2 cellular contexts compared by ENCODE assay signal in genomic region chr5:73917433-73917832, GRCh38.
TF ChIP-seq lines count a peak whose summit lies in the region.

No MANE protein-coding gene starts in this region.

TF ChIP-seq in liver, 16 proteins besides CTCF, POLR2A, EP300 and RAD21:
- TF ChIP-seq ZBTB33 (IDR thresholded peaks at IDR 0.05) (no peak), ATF3 (IDR thresholded peaks at IDR 0.05) (no peak), RXRA (IDR thresholded peaks at IDR 0.05) (peak; percentile 35 to 72), SP1 (IDR thresholded peaks at IDR 0.05) (peak; percentile 19), GABPA (IDR thresholded peaks at IDR 0.05 in 1 of 2, conservative IDR thresholded peaks at IDR 0.05 in 1 of 2) (no peak), FOXA1 (IDR thresholded peaks at IDR 0.05) (no peak), HNF4A (conservative IDR thresholded peaks at IDR 0.05) (peak in 1 of 2 donors; percentile 45), FOXA2 (IDR thresholded peaks at IDR 0.05) (no peak), TAF1 (conservative IDR thresholded peaks at IDR 0.05) (no peak), JUND (IDR thresholded peaks at IDR 0.05) (no peak), EGR1 (IDR thresholded peaks at IDR 0.05; ENCODE audit: low read depth in 2 of 2) (peak in 1 of 2 donors; percentile 38), YY1 (IDR thresholded peaks at IDR 0.05) (peak; percentile 19), HNF4G (IDR thresholded peaks at IDR 0.05) (no peak), NR2F2 (IDR thresholded peaks at IDR 0.05) (no peak)
- TF ChIP-seq, protein P1, sequence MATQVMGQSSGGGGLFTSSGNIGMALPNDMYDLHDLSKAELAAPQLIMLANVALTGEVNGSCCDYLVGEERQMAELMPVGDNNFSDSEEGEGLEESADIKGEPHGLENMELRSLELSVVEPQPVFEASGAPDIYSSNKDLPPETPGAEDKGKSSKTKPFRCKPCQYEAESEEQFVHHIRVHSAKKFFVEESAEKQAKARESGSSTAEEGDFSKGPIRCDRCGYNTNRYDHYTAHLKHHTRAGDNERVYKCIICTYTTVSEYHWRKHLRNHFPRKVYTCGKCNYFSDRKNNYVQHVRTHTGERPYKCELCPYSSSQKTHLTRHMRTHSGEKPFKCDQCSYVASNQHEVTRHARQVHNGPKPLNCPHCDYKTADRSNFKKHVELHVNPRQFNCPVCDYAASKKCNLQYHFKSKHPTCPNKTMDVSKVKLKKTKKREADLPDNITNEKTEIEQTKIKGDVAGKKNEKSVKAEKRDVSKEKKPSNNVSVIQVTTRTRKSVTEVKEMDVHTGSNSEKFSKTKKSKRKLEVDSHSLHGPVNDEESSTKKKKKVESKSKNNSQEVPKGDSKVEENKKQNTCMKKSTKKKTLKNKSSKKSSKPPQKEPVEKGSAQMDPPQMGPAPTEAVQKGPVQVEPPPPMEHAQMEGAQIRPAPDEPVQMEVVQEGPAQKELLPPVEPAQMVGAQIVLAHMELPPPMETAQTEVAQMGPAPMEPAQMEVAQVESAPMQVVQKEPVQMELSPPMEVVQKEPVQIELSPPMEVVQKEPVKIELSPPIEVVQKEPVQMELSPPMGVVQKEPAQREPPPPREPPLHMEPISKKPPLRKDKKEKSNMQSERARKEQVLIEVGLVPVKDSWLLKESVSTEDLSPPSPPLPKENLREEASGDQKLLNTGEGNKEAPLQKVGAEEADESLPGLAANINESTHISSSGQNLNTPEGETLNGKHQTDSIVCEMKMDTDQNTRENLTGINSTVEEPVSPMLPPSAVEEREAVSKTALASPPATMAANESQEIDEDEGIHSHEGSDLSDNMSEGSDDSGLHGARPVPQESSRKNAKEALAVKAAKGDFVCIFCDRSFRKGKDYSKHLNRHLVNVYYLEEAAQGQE (IDR thresholded peaks at IDR 0.05): no peak
- TF ChIP-seq, protein P2, sequence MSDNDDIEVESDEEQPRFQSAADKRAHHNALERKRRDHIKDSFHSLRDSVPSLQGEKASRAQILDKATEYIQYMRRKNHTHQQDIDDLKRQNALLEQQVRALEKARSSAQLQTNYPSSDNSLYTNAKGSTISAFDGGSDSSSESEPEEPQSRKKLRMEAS (IDR thresholded peaks at IDR 0.05): peak; percentile 51

TF ChIP-seq in HepG2, 621 proteins besides CTCF, POLR2A, EP300 and RAD21 (continued from another document):
- TF ChIP-seq RERE (CRISPR knock-in tag; IDR thresholded peaks at IDR 0.05; ENCODE audit: low read depth): no peak
- no peak for TF ChIP-seq ERF (CRISPR knock-in tag; IDR thresholded peaks at IDR 0.05)
- TF ChIP-seq ZNF451 (CRISPR knock-in tag; IDR thresholded peaks at IDR 0.05): no peak
- no peak for TF ChIP-seq HMG20A (CRISPR knock-in tag; IDR thresholded peaks at IDR 0.05; ENCODE audit: borderline replicate concordance)
- TF ChIP-seq CBX5 (CRISPR knock-in tag; IDR thresholded peaks at IDR 0.05; ENCODE audit: borderline replicate concordance): no peak
- TF ChIP-seq ZKSCAN5 (CRISPR knock-in tag; IDR thresholded peaks at IDR 0.05): no peak
- no peak for TF ChIP-seq MED1 (CRISPR knock-in tag; IDR thresholded peaks at IDR 0.05)
- no peak for TF ChIP-seq TMF1 (CRISPR knock-in tag; IDR thresholded peaks at IDR 0.05; ENCODE audit: low read depth)
- TF ChIP-seq ZNF616 (CRISPR knock-in tag; IDR thresholded peaks at IDR 0.05; ENCODE audit: low read depth): no peak
- TF ChIP-seq, protein P3, sequence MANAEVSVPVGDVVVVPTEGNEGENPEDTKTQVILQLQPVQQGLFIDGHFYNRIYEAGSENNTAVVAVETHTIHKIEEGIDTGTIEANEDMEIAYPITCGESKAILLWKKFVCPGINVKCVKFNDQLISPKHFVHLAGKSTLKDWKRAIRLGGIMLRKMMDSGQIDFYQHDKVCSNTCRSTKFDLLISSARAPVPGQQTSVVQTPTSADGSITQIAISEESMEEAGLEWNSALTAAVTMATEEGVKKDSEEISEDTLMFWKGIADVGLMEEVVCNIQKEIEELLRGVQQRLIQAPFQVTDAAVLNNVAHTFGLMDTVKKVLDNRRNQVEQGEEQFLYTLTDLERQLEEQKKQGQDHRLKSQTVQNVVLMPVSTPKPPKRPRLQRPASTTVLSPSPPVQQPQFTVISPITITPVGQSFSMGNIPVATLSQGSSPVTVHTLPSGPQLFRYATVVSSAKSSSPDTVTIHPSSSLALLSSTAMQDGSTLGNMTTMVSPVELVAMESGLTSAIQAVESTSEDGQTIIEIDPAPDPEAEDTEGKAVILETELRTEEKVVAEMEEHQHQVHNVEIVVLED (CRISPR knock-in tag; IDR thresholded peaks at IDR 0.05; ENCODE audit: borderline replicate concordance): no peak
- TF ChIP-seq, protein P4, sequence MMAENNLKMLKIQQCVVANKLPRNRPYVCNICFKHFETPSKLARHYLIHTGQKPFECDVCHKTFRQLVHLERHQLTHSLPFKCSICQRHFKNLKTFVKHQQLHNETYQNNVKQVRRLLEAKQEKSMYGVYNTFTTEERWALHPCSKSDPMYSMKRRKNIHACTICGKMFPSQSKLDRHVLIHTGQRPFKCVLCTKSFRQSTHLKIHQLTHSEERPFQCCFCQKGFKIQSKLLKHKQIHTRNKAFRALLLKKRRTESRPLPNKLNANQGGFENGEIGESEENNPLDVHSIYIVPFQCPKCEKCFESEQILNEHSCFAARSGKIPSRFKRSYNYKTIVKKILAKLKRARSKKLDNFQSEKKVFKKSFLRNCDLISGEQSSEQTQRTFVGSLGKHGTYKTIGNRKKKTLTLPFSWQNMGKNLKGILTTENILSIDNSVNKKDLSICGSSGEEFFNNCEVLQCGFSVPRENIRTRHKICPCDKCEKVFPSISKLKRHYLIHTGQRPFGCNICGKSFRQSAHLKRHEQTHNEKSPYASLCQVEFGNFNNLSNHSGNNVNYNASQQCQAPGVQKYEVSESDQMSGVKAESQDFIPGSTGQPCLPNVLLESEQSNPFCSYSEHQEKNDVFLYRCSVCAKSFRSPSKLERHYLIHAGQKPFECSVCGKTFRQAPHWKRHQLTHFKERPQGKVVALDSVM (CRISPR knock-in tag; IDR thresholded peaks at IDR 0.05): no peak
- TF ChIP-seq, protein P5, sequence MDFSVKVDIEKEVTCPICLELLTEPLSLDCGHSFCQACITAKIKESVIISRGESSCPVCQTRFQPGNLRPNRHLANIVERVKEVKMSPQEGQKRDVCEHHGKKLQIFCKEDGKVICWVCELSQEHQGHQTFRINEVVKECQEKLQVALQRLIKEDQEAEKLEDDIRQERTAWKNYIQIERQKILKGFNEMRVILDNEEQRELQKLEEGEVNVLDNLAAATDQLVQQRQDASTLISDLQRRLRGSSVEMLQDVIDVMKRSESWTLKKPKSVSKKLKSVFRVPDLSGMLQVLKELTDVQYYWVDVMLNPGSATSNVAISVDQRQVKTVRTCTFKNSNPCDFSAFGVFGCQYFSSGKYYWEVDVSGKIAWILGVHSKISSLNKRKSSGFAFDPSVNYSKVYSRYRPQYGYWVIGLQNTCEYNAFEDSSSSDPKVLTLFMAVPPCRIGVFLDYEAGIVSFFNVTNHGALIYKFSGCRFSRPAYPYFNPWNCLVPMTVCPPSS (IDR thresholded peaks at IDR 0.05): no peak
- TF ChIP-seq, protein P6, sequence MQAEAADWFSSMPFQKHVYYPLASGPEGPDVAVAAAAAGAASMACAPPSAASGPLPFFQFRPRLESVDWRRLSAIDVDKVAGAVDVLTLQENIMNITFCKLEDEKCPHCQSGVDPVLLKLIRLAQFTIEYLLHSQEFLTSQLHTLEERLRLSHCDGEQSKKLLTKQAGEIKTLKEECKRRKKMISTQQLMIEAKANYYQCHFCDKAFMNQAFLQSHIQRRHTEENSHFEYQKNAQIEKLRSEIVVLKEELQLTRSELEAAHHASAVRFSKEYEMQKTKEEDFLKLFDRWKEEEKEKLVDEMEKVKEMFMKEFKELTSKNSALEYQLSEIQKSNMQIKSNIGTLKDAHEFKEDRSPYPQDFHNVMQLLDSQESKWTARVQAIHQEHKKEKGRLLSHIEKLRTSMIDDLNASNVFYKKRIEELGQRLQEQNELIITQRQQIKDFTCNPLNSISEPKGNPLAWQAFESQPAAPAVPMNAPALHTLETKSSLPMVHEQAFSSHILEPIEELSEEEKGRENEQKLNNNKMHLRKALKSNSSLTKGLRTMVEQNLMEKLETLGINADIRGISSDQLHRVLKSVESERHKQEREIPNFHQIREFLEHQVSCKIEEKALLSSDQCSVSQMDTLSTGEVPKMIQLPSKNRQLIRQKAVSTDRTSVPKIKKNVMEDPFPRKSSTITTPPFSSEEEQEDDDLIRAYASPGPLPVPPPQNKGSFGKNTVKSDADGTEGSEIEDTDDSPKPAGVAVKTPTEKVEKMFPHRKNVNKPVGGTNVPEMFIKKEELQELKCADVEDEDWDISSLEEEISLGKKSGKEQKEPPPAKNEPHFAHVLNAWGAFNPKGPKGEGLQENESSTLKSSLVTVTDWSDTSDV (CRISPR knock-in tag; IDR thresholded peaks at IDR 0.05): no peak
- TF ChIP-seq, protein P2 (IDR thresholded peaks at IDR 0.05): no peak
- no peak for TF ChIP-seq MLLT10 (CRISPR knock-in tag; IDR thresholded peaks at IDR 0.05)
- TF ChIP-seq ZSCAN30 (CRISPR knock-in tag; IDR thresholded peaks at IDR 0.05): no peak
- TF ChIP-seq, protein P7, sequence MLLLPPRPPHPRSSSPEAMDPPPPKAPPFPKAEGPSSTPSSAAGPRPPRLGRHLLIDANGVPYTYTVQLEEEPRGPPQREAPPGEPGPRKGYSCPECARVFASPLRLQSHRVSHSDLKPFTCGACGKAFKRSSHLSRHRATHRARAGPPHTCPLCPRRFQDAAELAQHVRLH (CRISPR knock-in tag; IDR thresholded peaks at IDR 0.05; ENCODE audit: borderline replicate concordance, low read depth): no peak
- no peak for TF ChIP-seq HMGXB4 (CRISPR knock-in tag; IDR thresholded peaks at IDR 0.05; ENCODE audit: borderline replicate concordance in 1 of 2, low read depth in 1 of 2)
